ENCODE assay signal across 1 cellular context in genomic region chr4:1410491-1411325, GRCh38.
TF ChIP-seq lines count a peak whose summit lies in the region.

No MANE protein-coding gene starts in this region.

TF ChIP-seq in K562, 482 proteins besides CTCF, POLR2A, EP300 and RAD21 (continued from another document and continues in another):
- TF ChIP-seq GTF3C2 (IDR thresholded peaks at IDR 0.05; ENCODE audit: borderline replicate concordance, extremely low read depth, insufficient read length) (no peak), ZNF282 (CRISPR knock-in tag; IDR thresholded peaks at IDR 0.05) (peak; percentile 100), VEZF1 (CRISPR knock-in tag; IDR thresholded peaks at IDR 0.05) (peak; percentile 78), PRMT5 (CRISPR knock-in tag; IDR thresholded peaks at IDR 0.05) (peak; percentile 100), PCBP1 (IDR thresholded peaks at IDR 0.05; ENCODE audit: low read depth, low read length, poor library complexity, severe bottlenecking) (peak; percentile 88), ZNF174 (CRISPR knock-in tag; IDR thresholded peaks at IDR 0.05) (no peak), FOXJ2 (tag; IDR thresholded peaks at IDR 0.05) (0 out of 2 replicates have a peak, but pooled peaks have one; percentile 24), KDM5B (IDR thresholded peaks at IDR 0.05; ENCODE audit: insufficient replicate concordance, low read depth, low read length) (no peak), CREB3 (tag; conservative IDR thresholded peaks at IDR 0.05; ENCODE audit: low read depth) (peak; percentile 90), BRD4 (IDR thresholded peaks at IDR 0.05) (no peak), PKNOX1 (IDR thresholded peaks at IDR 0.05) (no peak), ELF1 (tag; IDR thresholded peaks at IDR 0.05) (no peak), NCOA2 (IDR thresholded peaks at IDR 0.05; ENCODE audit: partially characterized antibody in 2 of 2) (no peak), CBX8 (IDR thresholded peaks at IDR 0.05; ENCODE audit: borderline replicate concordance, extremely low read depth, low read depth, low read length, poor library complexity, severe bottlenecking) (no peak), ZBTB2 (IDR thresholded peaks at IDR 0.05) (no peak), ZNF41 (CRISPR knock-in tag; conservative IDR thresholded peaks at IDR 0.05) (peak; percentile 67; the same call in 1 of the 2 replicates), CBFA2T2 (conservative IDR thresholded peaks at IDR 0.05) (no peak), ZNF232 (CRISPR knock-in tag; IDR thresholded peaks at IDR 0.05) (peak; percentile 100), SMARCB1 (IDR thresholded peaks at IDR 0.05; ENCODE audit: insufficient read length, low read depth) (no peak), ZNF263 (CRISPR knock-in tag; IDR thresholded peaks at IDR 0.05; ENCODE audit: borderline replicate concordance) (peak; percentile 97), ZC3H4 (CRISPR knock-in tag; IDR thresholded peaks at IDR 0.05; ENCODE audit: borderline replicate concordance) (peak; percentile 95), ATF2 (CRISPR knock-in tag; IDR thresholded peaks at IDR 0.05) (peak; percentile 99), ZNF224 (CRISPR knock-in tag; IDR thresholded peaks at IDR 0.05) (peak; percentile 100), FOS (IDR thresholded peaks at IDR 0.05; ENCODE audit: extremely low read depth, insufficient read length) (no peak), ZNF324 (CRISPR knock-in tag; IDR thresholded peaks at IDR 0.05) (no peak), HNRNPUL1 (IDR thresholded peaks at IDR 0.05; ENCODE audit: low read length) (no peak), SREBF1 (IDR thresholded peaks at IDR 0.05; ENCODE audit: borderline replicate concordance, low read depth, low read length) (peak; percentile 95; the same call in 1 of the 2 replicates), NELFE (IDR thresholded peaks at IDR 0.05; ENCODE audit: insufficient read depth, insufficient read length) (no peak), GABPA (tag; conservative IDR thresholded peaks at IDR 0.05; ENCODE audit: low read depth) (no peak), POLR3G (IDR thresholded peaks at IDR 0.05; ENCODE audit: extremely low read depth, insufficient read length, insufficient replicate concordance) (no peak), ZFP30 (CRISPR knock-in tag; IDR thresholded peaks at IDR 0.05; ENCODE audit: borderline replicate concordance) (no peak), ZBTB11 (CRISPR knock-in tag; IDR thresholded peaks at IDR 0.05) (peak in 1 of 3 experiments; percentile 74; a peak in 2 of 6 replicates), HDAC8 (tag; IDR thresholded peaks at IDR 0.05) (peak; percentile 90), PHTF2 (CRISPR knock-in tag; IDR thresholded peaks at IDR 0.05) (no peak), THRB (CRISPR knock-in tag; conservative IDR thresholded peaks at IDR 0.05) (no peak), SMAD3 (CRISPR knock-in tag; conservative IDR thresholded peaks at IDR 0.05) (peak; percentile 84; the same call in 1 of the 2 replicates), GABPB1 (CRISPR knock-in tag; IDR thresholded peaks at IDR 0.05) (peak; percentile 96), KLF16 (IDR thresholded peaks at IDR 0.05) (no peak), TAF9B (IDR thresholded peaks at IDR 0.05; ENCODE audit: partially characterized antibody) (no peak), PHB (CRISPR knock-in tag; IDR thresholded peaks at IDR 0.05) (no peak), ZNF639 (CRISPR knock-in tag; conservative IDR thresholded peaks at IDR 0.05 in 1 of 2, IDR thresholded peaks at IDR 0.05 in 1 of 2) (peak; percentile 84 to 100), ZNF124 (CRISPR knock-in tag; IDR thresholded peaks at IDR 0.05) (peak; percentile 99), ZNF23 (CRISPR knock-in tag; IDR thresholded peaks at IDR 0.05) (no peak), IRF1 (CRISPR knock-in tag; IDR thresholded peaks at IDR 0.05; ENCODE audit: borderline replicate concordance) (peak; percentile 100), MED1 (CRISPR knock-in tag; IDR thresholded peaks at IDR 0.05; ENCODE audit: borderline replicate concordance) (peak; percentile 100), HMBOX1 (IDR thresholded peaks at IDR 0.05) (no peak), TBP (optimal IDR thresholded peaks at IDR 0.05; ENCODE audit: low read depth, low read length) (peak; percentile 33), KDM2B (CRISPR knock-in tag; IDR thresholded peaks at IDR 0.05) (no peak), SMC3 (conservative IDR thresholded peaks at IDR 0.05; ENCODE audit: insufficient read depth, low read depth, low read length) (no peak), ETV1 (tag; conservative IDR thresholded peaks at IDR 0.05; ENCODE audit: low read depth) (no peak), FOXA3 (CRISPR knock-in tag; conservative IDR thresholded peaks at IDR 0.05 in 1 of 2, IDR thresholded peaks at IDR 0.05 in 1 of 2) (peak in 1 of 2 experiments; percentile 97; a peak in 2 of 4 replicates)
